ENCODE assay signal across 7 cellular contexts in the genomic region with DNA sequence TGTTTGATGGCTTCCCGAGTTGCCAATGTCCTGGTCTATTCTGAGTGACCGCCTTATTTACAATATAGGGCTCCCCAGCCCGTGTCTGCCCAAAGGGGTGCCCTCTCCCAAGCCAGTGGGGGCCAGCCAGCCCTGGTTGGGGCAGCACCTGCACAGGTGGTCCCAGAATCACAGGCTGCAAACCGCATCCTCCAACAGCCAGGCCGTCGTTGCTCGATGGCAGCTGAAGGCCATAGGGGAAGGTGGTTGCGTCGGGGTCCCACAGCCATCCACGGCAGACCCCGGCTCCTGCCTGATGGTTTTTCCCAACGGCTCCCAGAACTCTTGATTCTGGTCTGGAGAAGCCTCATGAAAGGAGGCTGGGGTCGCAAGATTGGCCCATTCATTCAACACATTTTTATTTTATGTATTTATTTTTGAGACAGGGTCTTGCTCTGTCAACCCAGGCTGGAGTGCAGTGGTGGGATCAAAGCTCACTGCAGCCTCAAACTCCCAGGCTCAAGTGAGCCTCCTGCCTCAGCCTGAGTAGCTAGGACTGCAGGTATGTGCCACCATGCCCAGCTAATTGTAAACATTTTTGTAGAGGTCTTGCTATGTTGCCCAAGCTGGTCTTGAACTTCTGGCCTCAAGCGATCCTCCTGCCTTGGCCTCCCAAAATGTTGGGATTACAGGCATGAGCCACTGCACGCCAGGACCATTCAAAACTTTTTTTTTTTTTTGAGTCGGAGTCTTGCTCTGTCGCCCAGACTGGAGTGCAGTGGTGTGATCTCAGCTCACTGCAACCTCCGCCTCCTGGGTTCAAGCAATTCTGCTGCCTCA.
DNase-seq lines count a peak whose midpoint lies in the region; ATAC-seq lines count a peak whose summit lies in the region.

No MANE protein-coding gene starts in this region.

- H3K4me3 ChIP-seq in MG63: no peak overlapping the region

- DNase-seq in activated CD8-positive, alpha-beta memory T cell treated with anti-CD3 and anti-CD28 coated beads, Interleukin-2, amount 50 U/mL, for 48 hours: peak; percentile 48
- DNase-seq in left lobe of liver (ENCODE audit: low spot score) (peak; percentile 26), MG63 (no peak), SKM-1 (lab: John Stamatoyannopoulos, UW; ENCODE audit: unreplicated experiment) (no peak)
- no peak for DNase-seq in stimulated activated naive CD8-positive, alpha-beta T cell treated with anti-CD3 and anti-CD28 coated beads, Interleukin-15, Interleukin-2, amounts not matched to agents 100 U/mL and 50 U/mL, for 24 hours

- no peaks in the 10 kb centered on the region for H3K36me3 ChIP-seq in MG63

- ATAC-seq in HG03280 (IDR thresholded peaks at IDR 0.05; ENCODE audit: unreplicated experiment) (peak; percentile 24), left lobe of liver (no peak), HG03521 (IDR thresholded peaks at IDR 0.05; ENCODE audit: unreplicated experiment) (no peak)
- ATAC-seq in stimulated activated naive CD8-positive, alpha-beta T cell treated with anti-CD3 and anti-CD28 coated beads, Interleukin-15, Interleukin-2, amounts not matched to agents 100 U/mL and 50 U/mL, for 24 hours: peak; percentile 6

- no peaks in the 10 kb centered on the region for H3K9me3 ChIP-seq in MG63

- no peaks in the 10 kb centered on the region for H3K27me3 ChIP-seq in MG63

Comparison
In these comparisons a context has a peak if more than half of its experiments do, and no peak if none do; other contexts are left out.
1. ATAC-seq: peak in HG03280 (single experiment) and stimulated activated naive CD8-positive, alpha-beta T cell treated with anti-CD3 and anti-CD28 coated beads, Interleukin-15, Interleukin-2, amounts not matched to agents 100 U/mL and 50 U/mL, for 24 hours (single experiment); none in left lobe of liver (single experiment) and HG03521 (single experiment).
2. DNase-seq: peak in activated CD8-positive, alpha-beta memory T cell treated with anti-CD3 and anti-CD28 coated beads, Interleukin-2, amount 50 U/mL, for 48 hours (single experiment) and left lobe of liver (single experiment); none in stimulated activated naive CD8-positive, alpha-beta T cell treated with anti-CD3 and anti-CD28 coated beads, Interleukin-15, Interleukin-2, amounts not matched to agents 100 U/mL and 50 U/mL, for 24 hours (single experiment), MG63 (single experiment) and SKM-1 (single experiment).